ENCODE assay signal across 27 cellular contexts in genomic region chr14:87254331-87254730, GRCh38.
"Had no signal": no experiment of that assay in that cellular context is flagged by ENCODE, and none has a peak within 500 bp of the region (broad histone marks: within the 10 kb centered on the region; RNA-seq: fewer than 3 reads in every experiment).

No MANE protein-coding gene starts in this region.

- H3K36me3 Mint-ChIP-seq: natural killer cell treated with Interleukin-12 subunit alpha and Interleukin-12 subunit beta and Interleukin-15 and Interleukin-18, amount 100 ng/mL, for 72 hours; stimulated activated effector memory CD8-positive, alpha-beta T cell treated with anti-CD3 and anti-CD28 coated beads, Interleukin-12 subunit alpha, Interleukin-12 subunit beta, amount 100 ng/mL, for 72 hours; stimulated activated naive B cell treated with anti-CD40 and anti-IgM and Interleukin-4, amounts not matched to agents 10 μg/mL and 1 μg/mL and 100 μg/mL, for 72 hours had no signal

- H3K27ac ChIP-seq: neutrophil, pancreas, prostate gland, right lobe of liver, sigmoid colon, stomach, thoracic aorta, thyroid gland, tibial nerve, upper lobe of left lung, vagina had no signal

- H3K4me1 Mint-ChIP-seq: nephron progenitor cell; neural crest cell; stimulated activated effector memory CD8-positive, alpha-beta T cell treated with anti-CD3 and anti-CD28 coated beads, Interleukin-12 subunit alpha, Interleukin-12 subunit beta, amount 100 ng/mL, for 72 hours; stimulated activated naive B cell treated with anti-CD40 and anti-IgM and Interleukin-4, amounts not matched to agents 10 μg/mL and 1 μg/mL and 100 μg/mL, for 72 hours had no signal

- H3K4me3 ChIP-seq: pancreas, prostate gland, right lobe of liver, sigmoid colon, stomach, thoracic aorta, thyroid gland, tibial nerve, upper lobe of left lung, vagina had no signal

- H3K27me3 ChIP-seq: neutrophil, pancreas, right lobe of liver, sigmoid colon, stomach, thyroid gland, tibial nerve, upper lobe of left lung, vagina had no signal

- H3K4me1 ChIP-seq: pancreas, prostate gland, right lobe of liver, sigmoid colon, stomach, thyroid gland, tibial nerve, upper lobe of left lung, vagina had no signal

- H3K36me3 ChIP-seq: neutrophil, pancreas, prostate gland, right lobe of liver, sigmoid colon, stomach, thoracic aorta, thyroid gland, tibial nerve, upper lobe of left lung, vagina had no signal

- H3K27me3 Mint-ChIP-seq: natural killer cell treated with Interleukin-12 subunit alpha and Interleukin-12 subunit beta and Interleukin-15 and Interleukin-18, amount 100 ng/mL, for 72 hours; stimulated activated naive B cell treated with anti-CD40 and anti-IgM and Interleukin-4, amounts not matched to agents 10 μg/mL and 1 μg/mL and 100 μg/mL, for 72 hours; stimulated activated naive CD8-positive, alpha-beta T cell treated with anti-CD3 and anti-CD28 coated beads, Interleukin-15, Interleukin-2, amounts not matched to agents 100 ng/mL and 50 ng/mL, for 24 hours had no signal

- H3K9me3 ChIP-seq: neutrophil, pancreas, prostate gland, right lobe of liver, sigmoid colon, thoracic aorta, thyroid gland, tibial nerve, upper lobe of left lung, vagina had no signal

- H3K27ac Mint-ChIP-seq: natural killer cell treated with Interleukin-12 subunit alpha and Interleukin-12 subunit beta and Interleukin-15 and Interleukin-18, amount 100 ng/mL, for 72 hours; nephron progenitor cell; stimulated activated effector memory CD8-positive, alpha-beta T cell treated with anti-CD3 and anti-CD28 coated beads, Interleukin-12 subunit alpha, Interleukin-12 subunit beta, amount 100 ng/mL, for 72 hours; stimulated activated naive B cell treated with anti-CD40 and anti-IgM and Interleukin-4, amounts not matched to agents 10 μg/mL and 1 μg/mL and 100 μg/mL, for 72 hours; stimulated activated naive CD8-positive, alpha-beta T cell treated with anti-CD3 and anti-CD28 coated beads, Interleukin-15, Interleukin-2, amounts not matched to agents 100 ng/mL and 50 ng/mL, for 24 hours had no signal

- H3K4me3 Mint-ChIP-seq: natural killer cell treated with Interleukin-12 subunit alpha and Interleukin-12 subunit beta and Interleukin-15 and Interleukin-18, amount 100 ng/mL, for 72 hours; nephron progenitor cell; neural crest cell; stimulated activated effector memory CD8-positive, alpha-beta T cell treated with anti-CD3 and anti-CD28 coated beads, Interleukin-12 subunit alpha, Interleukin-12 subunit beta, amount 100 ng/mL, for 72 hours; stimulated activated naive B cell treated with anti-CD40 and anti-IgM and Interleukin-4, amounts not matched to agents 10 μg/mL and 1 μg/mL and 100 μg/mL, for 72 hours; stimulated activated naive CD8-positive, alpha-beta T cell treated with anti-CD3 and anti-CD28 coated beads, Interleukin-15, Interleukin-2, amounts not matched to agents 100 ng/mL and 50 ng/mL, for 24 hours had no signal

- DNase-seq: nephron progenitor cell; nucleus accumbens; pancreas; retina; right cardiac atrium; right lobe of liver; sigmoid colon; small intestine; stimulated activated CD4-positive, alpha-beta T cell treated with anti-CD3 and anti-CD28 coated beads, Interleukin-15, amount 100 ng/mL, for 24 hours; stimulated activated CD4-positive, alpha-beta T cell treated with anti-CD3 and anti-CD28 coated beads, Interleukin-2, amount 100 ng/mL, for 24 hours; stimulated activated CD4-positive, alpha-beta T cell treated with anti-CD3 and anti-CD28 coated beads, Interleukin-2, amount 100 ng/mL, for 48 hours; stimulated activated CD4-positive, alpha-beta T cell treated with anti-CD3 and anti-CD28 coated beads, Interleukin-4, amount 100 ng/mL, for 24 hours; stimulated activated naive B cell treated with anti-CD40 and anti-IgM and Interleukin-4, amounts not matched to agents 10 μg/mL and 1 μg/mL and 100 μg/mL, for 72 hours; stimulated activated naive CD4-positive, alpha-beta T cell treated with Interleukin-2 at 50 U/mL for 16 hours; stomach; thyroid gland; trophoblast cell; upper lobe of left lung had no signal

- H3K9me3 Mint-ChIP-seq: nephron progenitor cell had no signal
